25 cellular contexts compared by ENCODE assay signal in the genomic region with DNA sequence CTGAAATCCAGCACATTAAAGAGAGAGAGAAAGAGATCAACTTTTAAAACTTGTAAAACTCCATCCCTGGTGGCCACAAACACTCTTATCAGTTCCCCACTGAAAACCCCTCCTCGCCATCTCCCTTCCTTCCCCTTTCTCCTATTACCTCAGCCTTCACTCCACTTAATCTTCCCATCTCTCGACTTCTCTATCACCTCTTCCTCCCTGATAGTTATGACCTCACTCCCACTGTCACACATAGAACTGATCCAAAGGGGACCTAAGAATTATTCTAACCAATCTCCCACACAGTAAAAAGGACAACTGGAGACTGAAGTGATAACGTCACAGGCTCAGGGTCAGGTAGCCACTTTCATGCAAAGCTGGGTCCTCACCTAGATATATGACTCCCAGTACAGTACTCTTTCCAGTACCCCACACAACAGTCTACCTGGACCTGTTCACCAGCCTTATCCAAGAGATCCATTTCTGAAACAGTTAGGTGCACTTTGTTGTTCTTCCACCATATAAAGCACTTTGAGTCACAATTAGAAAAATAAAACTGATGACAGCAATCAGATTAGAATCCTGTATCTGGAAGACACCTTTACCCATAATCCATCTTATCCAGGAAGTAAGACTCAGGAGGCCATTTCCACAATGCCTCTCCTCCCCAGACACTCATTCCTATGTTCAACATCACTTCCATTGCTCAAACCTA.
DNase-seq lines count a peak whose midpoint lies in the region; ATAC-seq lines count a peak whose summit lies in the region.
"Had no signal": no experiment of that assay in that cellular context is flagged by ENCODE, and none has a peak within 500 bp of the region (broad histone marks: within the 10 kb centered on the region; RNA-seq: fewer than 3 reads in every experiment).

No MANE protein-coding gene starts in this region.

- H3K9me3 Mint-ChIP-seq in activated naive CD4-positive, alpha-beta T cell treated with anti-CD3 and anti-CD28 coated beads, Interleukin-2, amount 10 ng/mL, durations not matched to agents 7 days and 5 days = no peaks in the 10 kb centered on the region
- H3K9me3 Mint-ChIP-seq: activated T-helper 2 cell treated with anti-CD3 and anti-CD28 coated beads, Interferon-gamma antibody, Interleukin-2, Interleukin-4, amounts not matched to agents 10 μg/mL and 5 μg/mL and 100 μg/mL, durations not matched to agents 14 hours and 24 hours and 36 hours; WTC11 had no signal

- no peaks in the 10 kb centered on the region for H3K27me3 Mint-ChIP-seq in activated naive CD4-positive, alpha-beta T cell treated with anti-CD3 and anti-CD28 coated beads, Interleukin-2, amount 10 ng/mL, durations not matched to agents 7 days and 5 days
- H3K27me3 Mint-ChIP-seq: progenitor cell of endocrine pancreas had no signal

- CTCF ChIA-PET in activated naive CD4-positive, alpha-beta T cell treated with anti-CD3 and anti-CD28 coated beads, Interleukin-2, amount 10 ng/mL, durations not matched to agents 7 days and 5 days (lab: Charles Lee) = no interaction called here

- H3K36me3 Mint-ChIP-seq in activated naive CD4-positive, alpha-beta T cell treated with anti-CD3 and anti-CD28 coated beads, Interleukin-2, amount 10 ng/mL, durations not matched to agents 7 days and 5 days = no peaks in the 10 kb centered on the region
- H3K36me3 Mint-ChIP-seq: WTC11 had no signal

- no peak overlapping the region for H3K4me3 Mint-ChIP-seq in activated naive CD4-positive, alpha-beta T cell treated with anti-CD3 and anti-CD28 coated beads, Interleukin-2, amount 10 ng/mL, durations not matched to agents 7 days and 5 days
- H3K4me3 Mint-ChIP-seq: WTC11 had no signal

- peak overlapping the region; percentile 12 for H3K27ac Mint-ChIP-seq in activated naive CD4-positive, alpha-beta T cell treated with anti-CD3 and anti-CD28 coated beads, Interleukin-2, amount 10 ng/mL, durations not matched to agents 7 days and 5 days
- H3K27ac Mint-ChIP-seq: activated T-helper 2 cell treated with anti-CD3 and anti-CD28 coated beads, Interferon-gamma antibody, Interleukin-2, Interleukin-4, amounts not matched to agents 10 μg/mL and 5 μg/mL and 100 μg/mL, durations not matched to agents 14 hours and 24 hours and 36 hours; WTC11 had no signal

- no peak for ATAC-seq in HG03159 (IDR thresholded peaks at IDR 0.05; ENCODE audit: unreplicated experiment)
- ATAC-seq: sciatic nerve, WTC11 had no signal

- H3K4me1 Mint-ChIP-seq in activated naive CD4-positive, alpha-beta T cell treated with anti-CD3 and anti-CD28 coated beads, Interleukin-2, amount 10 ng/mL, durations not matched to agents 7 days and 5 days = no peaks in the 10 kb centered on the region

- DNase-seq in activated naive CD4-positive, alpha-beta T cell treated with anti-CD3 and anti-CD28 coated beads, Interleukin-2, amount 10 ng/mL, durations not matched to agents 7 days and 5 days = no peak
- DNase-seq in activated naive CD4-positive, alpha-beta T cell treated with Interleukin-2 at 50 U/mL for 16 hours = no peak
- peak; percentile 65 for DNase-seq in MV-4-11 (lab: John Stamatoyannopoulos, UW)
- DNase-seq in UCSD-AML1 (lab: John Stamatoyannopoulos, UW; ENCODE audit: unreplicated experiment) = peak; percentile 25
- no peak for DNase-seq in stimulated activated CD8-positive, alpha-beta memory T cell treated with anti-CD3 and anti-CD28 coated beads, Interleukin-4, amount 100 ng/mL, for 48 hours
- DNase-seq in activated CD4-positive, alpha-beta T cell treated with anti-CD3 and anti-CD28 coated beads for 1 hour = no peak
- DNase-seq in NCI-H1105 treated with DMSO at 0.1 percent for 48 hours (lab: John Stamatoyannopoulos, UW) = no peak
- DNase-seq: 8988T; activated CD4-positive, alpha-beta T cell treated with anti-CD3 and anti-CD28 coated beads, Interleukin-2, amount 50 U/mL, for 48 hours; activated CD8-positive, alpha-beta memory T cell treated with anti-CD3 and anti-CD28 coated beads, Interleukin-2, amount 50 U/mL, for 48 hours; central memory CD4-positive, alpha-beta T cell; COR-L47; DMS79 treated with DMSO at 0.1 percent for 48 hours; dorsolateral prefrontal cortex; H7; NCI-H2081; NCI-H345; NCI-H82; Peyer's patch; T-helper 2 cell had no signal

Comparison
In these comparisons a context has a peak if more than half of its experiments do, and no peak if none do; other contexts are left out.
1. DNase-seq: peak in MV-4-11 (single experiment) and UCSD-AML1 (single experiment); none in activated naive CD4-positive, alpha-beta T cell treated with anti-CD3 and anti-CD28 coated beads, Interleukin-2, amount 10 ng/mL, durations not matched to agents 7 days and 5 days (single experiment), activated naive CD4-positive, alpha-beta T cell treated with Interleukin-2 at 50 U/mL for 16 hours (single experiment), stimulated activated CD8-positive, alpha-beta memory T cell treated with anti-CD3 and anti-CD28 coated beads, Interleukin-4, amount 100 ng/mL, for 48 hours (single experiment), activated CD4-positive, alpha-beta T cell treated with anti-CD3 and anti-CD28 coated beads for 1 hour (single experiment) and NCI-H1105 treated with DMSO at 0.1 percent for 48 hours (single experiment).